ENCODE assay signal across 2 cellular contexts in genomic region chr19:18849838-18850400, GRCh38.
TF ChIP-seq lines count a peak whose summit lies in the region.

No MANE protein-coding gene starts in this region.

TF ChIP-seq in liver, 16 proteins besides CTCF, POLR2A, EP300 and RAD21:
- TF ChIP-seq FOXA1 (IDR thresholded peaks at IDR 0.05) (no peak), TAF1 (conservative IDR thresholded peaks at IDR 0.05) (no peak), JUND (IDR thresholded peaks at IDR 0.05) (no peak), HNF4G (IDR thresholded peaks at IDR 0.05) (no peak), RXRA (IDR thresholded peaks at IDR 0.05) (no peak), SP1 (IDR thresholded peaks at IDR 0.05) (no peak), NR2F2 (IDR thresholded peaks at IDR 0.05) (no peak), GABPA (IDR thresholded peaks at IDR 0.05 in 1 of 2, conservative IDR thresholded peaks at IDR 0.05 in 1 of 2) (no peak)
- TF ChIP-seq, protein P1, sequence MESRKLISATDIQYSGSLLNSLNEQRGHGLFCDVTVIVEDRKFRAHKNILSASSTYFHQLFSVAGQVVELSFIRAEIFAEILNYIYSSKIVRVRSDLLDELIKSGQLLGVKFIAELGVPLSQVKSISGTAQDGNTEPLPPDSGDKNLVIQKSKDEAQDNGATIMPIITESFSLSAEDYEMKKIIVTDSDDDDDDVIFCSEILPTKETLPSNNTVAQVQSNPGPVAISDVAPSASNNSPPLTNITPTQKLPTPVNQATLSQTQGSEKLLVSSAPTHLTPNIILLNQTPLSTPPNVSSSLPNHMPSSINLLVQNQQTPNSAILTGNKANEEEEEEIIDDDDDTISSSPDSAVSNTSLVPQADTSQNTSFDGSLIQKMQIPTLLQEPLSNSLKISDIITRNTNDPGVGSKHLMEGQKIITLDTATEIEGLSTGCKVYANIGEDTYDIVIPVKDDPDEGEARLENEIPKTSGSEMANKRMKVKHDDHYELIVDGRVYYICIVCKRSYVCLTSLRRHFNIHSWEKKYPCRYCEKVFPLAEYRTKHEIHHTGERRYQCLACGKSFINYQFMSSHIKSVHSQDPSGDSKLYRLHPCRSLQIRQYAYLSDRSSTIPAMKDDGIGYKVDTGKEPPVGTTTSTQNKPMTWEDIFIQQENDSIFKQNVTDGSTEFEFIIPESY (IDR thresholded peaks at IDR 0.05), result no peak

TF ChIP-seq in HepG2, 621 proteins besides CTCF, POLR2A, EP300 and RAD21:
- TF ChIP-seq SMYD3 (CRISPR knock-in tag; IDR thresholded peaks at IDR 0.05) (no peak), SMAD3 (CRISPR knock-in tag; IDR thresholded peaks at IDR 0.05) (no peak), ZBTB49 (CRISPR knock-in tag; IDR thresholded peaks at IDR 0.05; ENCODE audit: borderline replicate concordance) (no peak), SP2 (CRISPR knock-in tag; IDR thresholded peaks at IDR 0.05) (no peak), ZNF883 (CRISPR knock-in tag; IDR thresholded peaks at IDR 0.05; ENCODE audit: not compliant biosample characterization) (no peak)
